Comparison of ENCODE assay signal across 23 cellular contexts in the genomic region with DNA sequence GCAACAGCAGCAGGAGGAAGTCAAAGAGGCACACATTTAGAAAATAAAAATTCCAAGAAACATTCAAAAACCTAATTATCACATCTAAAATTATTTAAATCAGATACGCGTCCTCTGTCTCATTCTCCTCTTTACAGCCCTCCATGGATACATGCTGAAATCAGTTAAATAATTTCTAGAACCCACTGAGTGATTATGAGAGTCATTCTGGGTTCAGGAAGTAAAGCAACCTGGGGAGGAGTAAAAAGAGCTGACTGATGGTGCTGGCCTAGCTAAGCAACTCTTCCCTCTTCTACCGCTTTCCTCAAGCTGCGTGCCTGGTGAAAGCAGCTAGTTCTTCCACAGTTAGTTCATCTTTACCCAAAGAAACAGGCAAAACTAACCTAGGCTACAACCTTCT.
"Had no signal": no experiment of that assay in that cellular context is flagged by ENCODE, and none has a peak within 500 bp of the region (broad histone marks: within the 10 kb centered on the region; RNA-seq: fewer than 3 reads in every experiment).

No MANE protein-coding gene starts in this region.

- H3K4me3 ChIP-seq: esophagus muscularis mucosa, hepatocyte, left ventricle myocardium inferior, pancreas, psoas muscle, right atrium auricular region, tibial artery had no signal

- DNase-seq: activated CD4-positive, alpha-beta T cell treated with anti-CD3 and anti-CD28 coated beads for 48 hours; activated CD8-positive, alpha-beta memory T cell treated with anti-CD3 and anti-CD28 coated beads, Interleukin-2, amount 10 ng/mL, durations not matched to agents 7 days and 5 days; activated CD8-positive, alpha-beta T cell treated with anti-CD3 and anti-CD28 coated beads for 36 hours; activated naive CD8-positive, alpha-beta T cell treated with anti-CD3 and anti-CD28 coated beads, Interleukin-2, amount 10 ng/mL, durations not matched to agents 7 days and 5 days; activated T-cell treated with anti-CD3 and anti-CD28 coated beads for 4 hours; amygdala; dermis blood vessel endothelial cell; effector CD8-positive, alpha-beta T cell; glutamatergic neuron; kidney glomerular epithelial cell; left ventricle myocardium inferior; naive thymus-derived CD8-positive, alpha-beta T cell; pancreas; psoas muscle; SK-N-SH; stimulated activated CD4-positive, alpha-beta T cell treated with anti-CD3 and anti-CD28 coated beads, Interleukin-4, amount 100 ng/mL, for 4 hours; substantia nigra; tibial artery had no signal

- H3K27me3 ChIP-seq: esophagus muscularis mucosa, hepatocyte, pancreas, right atrium auricular region, tibial artery had no signal

- H3K4me3 Mint-ChIP-seq: activated CD8-positive, alpha-beta memory T cell treated with anti-CD3 and anti-CD28 coated beads, Interleukin-2, amount 10 ng/mL, durations not matched to agents 7 days and 5 days; activated CD8-positive, alpha-beta T cell treated with anti-CD3 and anti-CD28 coated beads for 36 hours; activated naive CD8-positive, alpha-beta T cell treated with anti-CD3 and anti-CD28 coated beads, Interleukin-2, amount 10 ng/mL, durations not matched to agents 7 days and 5 days; mesothelial cell of epicardium; naive thymus-derived CD8-positive, alpha-beta T cell; stimulated activated naive CD8-positive, alpha-beta T cell treated with anti-CD3 and anti-CD28 coated beads, Interleukin-15, Interleukin-2, amounts not matched to agents 100 ng/mL and 50 ng/mL, for 24 hours had no signal

- H3K4me1 ChIP-seq: pancreas had no signal

- H3K9me3 ChIP-seq: esophagus muscularis mucosa, left ventricle myocardium inferior, pancreas, psoas muscle, right atrium auricular region, SK-N-SH, tibial artery had no signal

- H3K27ac Mint-ChIP-seq: activated CD8-positive, alpha-beta memory T cell treated with anti-CD3 and anti-CD28 coated beads, Interleukin-2, amount 10 ng/mL, durations not matched to agents 7 days and 5 days; activated CD8-positive, alpha-beta T cell treated with anti-CD3 and anti-CD28 coated beads for 36 hours; activated naive CD8-positive, alpha-beta T cell treated with anti-CD3 and anti-CD28 coated beads, Interleukin-2, amount 10 ng/mL, durations not matched to agents 7 days and 5 days; mesothelial cell of epicardium had no signal

- H3K27me3 Mint-ChIP-seq: activated CD8-positive, alpha-beta memory T cell treated with anti-CD3 and anti-CD28 coated beads, Interleukin-2, amount 10 ng/mL, durations not matched to agents 7 days and 5 days; activated CD8-positive, alpha-beta T cell treated with anti-CD3 and anti-CD28 coated beads for 36 hours; activated naive CD8-positive, alpha-beta T cell treated with anti-CD3 and anti-CD28 coated beads, Interleukin-2, amount 10 ng/mL, durations not matched to agents 7 days and 5 days; naive thymus-derived CD8-positive, alpha-beta T cell; stimulated activated naive CD8-positive, alpha-beta T cell treated with anti-CD3 and anti-CD28 coated beads, Interleukin-15, Interleukin-2, amounts not matched to agents 100 ng/mL and 50 ng/mL, for 24 hours had no signal

- H3K4me1 Mint-ChIP-seq: mesothelial cell of epicardium had no signal

- H3K27ac ChIP-seq: esophagus muscularis mucosa, hepatocyte, left ventricle myocardium inferior, pancreas, psoas muscle, right atrium auricular region, tibial artery had no signal

- ATAC-seq: activated CD8-positive, alpha-beta memory T cell treated with anti-CD3 and anti-CD28 coated beads, Interleukin-2, amount 10 ng/mL, durations not matched to agents 7 days and 5 days; activated CD8-positive, alpha-beta T cell treated with anti-CD3 and anti-CD28 coated beads for 36 hours; naive thymus-derived CD8-positive, alpha-beta T cell; pancreas; psoas muscle had no signal

- H3K9me3 Mint-ChIP-seq: activated CD8-positive, alpha-beta T cell treated with anti-CD3 and anti-CD28 coated beads for 36 hours; activated naive CD8-positive, alpha-beta T cell treated with anti-CD3 and anti-CD28 coated beads, Interleukin-2, amount 10 ng/mL, durations not matched to agents 7 days and 5 days; mesothelial cell of epicardium; naive thymus-derived CD8-positive, alpha-beta T cell; stimulated activated naive CD8-positive, alpha-beta T cell treated with anti-CD3 and anti-CD28 coated beads, Interleukin-15, Interleukin-2, amounts not matched to agents 100 ng/mL and 50 ng/mL, for 24 hours had no signal
